Comparison of ENCODE assay signal across 23 cellular contexts in genomic region chr20:30922129-30922528, GRCh38.
"Had no signal": no experiment of that assay in that cellular context is flagged by ENCODE, and none has a peak within 500 bp of the region (broad histone marks: within the 10 kb centered on the region; RNA-seq: fewer than 3 reads in every experiment).

No MANE protein-coding gene starts in this region.

- DNase-seq: activated B cell treated with CpG ODN at 0.5 μM for 24 hours; activated CD4-positive, alpha-beta T cell treated with anti-CD3 and anti-CD28 coated beads for 4 hours; activated CD4-positive, alpha-beta T cell treated with anti-CD3 and anti-CD28 coated beads, Interleukin-2, amount 50 U/mL, for 48 hours; activated naive CD4-positive, alpha-beta T cell treated with anti-CD3 and anti-CD28 coated beads, Interleukin-2, amount 50 U/mL, for 16 hours; activated T-cell treated with anti-CD3 and anti-CD28 coated beads, Interleukin-2, amount 50 U/mL, for 48 hours; anterior cingulate cortex; dermis blood vessel endothelial cell; effector CD8-positive, alpha-beta T cell; erythroblast; foreskin fibroblast; immature natural killer cell; mesendoderm; naive B cell; occipital lobe; sigmoid colon; stimulated activated CD4-positive, alpha-beta T cell treated with anti-CD3 and anti-CD28 coated beads, Interleukin-4, amount 100 ng/mL, for 1 hour; stimulated activated naive CD4-positive, alpha-beta T cell treated with Interleukin-2 at 50 U/mL for 16 hours; substantia nigra; T1000; thyroid gland had no signal

- H3K4me1 Mint-ChIP-seq: activated B cell treated with CpG ODN at 0.5 μM for 24 hours, brain, immature natural killer cell, naive B cell, neural crest cell had no signal

- H3K36me3 Mint-ChIP-seq: brain, naive B cell had no signal

- H3K27me3 Mint-ChIP-seq: activated B cell treated with CpG ODN at 0.5 μM for 24 hours, brain, naive B cell had no signal

- H3K4me3 Mint-ChIP-seq: activated B cell treated with CpG ODN at 0.5 μM for 24 hours; brain; immature natural killer cell; naive B cell; neural crest cell; T-helper 1 cell treated with Interleukin-12 subunit alpha and Interleukin-12 subunit beta and Interleukin-4 antibody, amounts not matched to agents 30 μg/mL and 1 μg/mL, for 36 hours had no signal

- H3K27ac Mint-ChIP-seq: activated B cell treated with CpG ODN at 0.5 μM for 24 hours; brain; immature natural killer cell; naive B cell; T-helper 1 cell treated with Interleukin-12 subunit alpha and Interleukin-12 subunit beta and Interleukin-4 antibody, amounts not matched to agents 30 μg/mL and 1 μg/mL, for 36 hours had no signal
